ENCODE assay signal across 1 cellular context in genomic region chr7:139043823-139044812, GRCh38.
TF ChIP-seq lines count a peak whose summit lies in the region.

No MANE protein-coding gene starts in this region.

TF ChIP-seq in K562, 482 proteins besides CTCF, POLR2A, EP300 and RAD21 (continued from another document and continues in another):
- no peak for TF ChIP-seq SIRT6 (IDR thresholded peaks at IDR 0.05; ENCODE audit: low read depth, low read length)
- no peak for TF ChIP-seq RBM17 (IDR thresholded peaks at IDR 0.05; ENCODE audit: borderline replicate concordance, low read depth, low read length)
- TF ChIP-seq SFPQ (IDR thresholded peaks at IDR 0.05; ENCODE audit: low read depth, low read length) = no peak
- peak; percentile 94 for TF ChIP-seq ZNF316 (IDR thresholded peaks at IDR 0.05)
- TF ChIP-seq PYGO2 (tag; IDR thresholded peaks at IDR 0.05) = peak; percentile 18; the same call in 1 of the 2 replicates
- peak; percentile 88 for TF ChIP-seq ZNF766 (CRISPR knock-in tag; conservative IDR thresholded peaks at IDR 0.05)
- TF ChIP-seq, protein P1, sequence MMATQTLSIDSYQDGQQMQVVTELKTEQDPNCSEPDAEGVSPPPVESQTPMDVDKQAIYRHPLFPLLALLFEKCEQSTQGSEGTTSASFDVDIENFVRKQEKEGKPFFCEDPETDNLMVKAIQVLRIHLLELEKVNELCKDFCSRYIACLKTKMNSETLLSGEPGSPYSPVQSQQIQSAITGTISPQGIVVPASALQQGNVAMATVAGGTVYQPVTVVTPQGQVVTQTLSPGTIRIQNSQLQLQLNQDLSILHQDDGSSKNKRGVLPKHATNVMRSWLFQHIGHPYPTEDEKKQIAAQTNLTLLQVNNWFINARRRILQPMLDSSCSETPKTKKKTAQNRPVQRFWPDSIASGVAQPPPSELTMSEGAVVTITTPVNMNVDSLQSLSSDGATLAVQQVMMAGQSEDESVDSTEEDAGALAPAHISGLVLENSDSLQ (IDR thresholded peaks at IDR 0.05) = peak; percentile 61; the same call in 1 of the 2 replicates
- TF ChIP-seq KHSRP (IDR thresholded peaks at IDR 0.05) = peak; percentile 57; the same call in 1 of the 2 replicates
- peak; percentile 64 for TF ChIP-seq DNMT1 (IDR thresholded peaks at IDR 0.05)
- TF ChIP-seq BCLAF1 (IDR thresholded peaks at IDR 0.05; ENCODE audit: borderline replicate concordance in 1 of 2, control insufficient read depth in 1 of 2, low read depth in 2 of 2, low read length in 1 of 2) = peak in 1 of 2 experiments; percentile 68; a peak in 1 of 4 replicates
- peak; percentile 86 for TF ChIP-seq MTA2 (IDR thresholded peaks at IDR 0.05; ENCODE audit: low read depth)
- TF ChIP-seq ESRRA (IDR thresholded peaks at IDR 0.05; ENCODE audit: borderline replicate concordance, low read depth) = peak; percentile 87; the same call in 1 of the 2 replicates
- TF ChIP-seq ZNF197 (CRISPR knock-in tag; IDR thresholded peaks at IDR 0.05; ENCODE audit: low read depth) = peak; percentile 83; the same call in 1 of the 2 replicates
- peak; percentile 73; the same call in 1 of the 2 replicates for TF ChIP-seq POLR2H (tag; IDR thresholded peaks at IDR 0.05; ENCODE audit: low read depth)
- peak; percentile 98 for TF ChIP-seq ARID1B (IDR thresholded peaks at IDR 0.05)
- TF ChIP-seq HMG20B (CRISPR knock-in tag; IDR thresholded peaks at IDR 0.05) = no peak
- peak; percentile 40; the same call in 1 of the 2 replicates for TF ChIP-seq ZNF75A (CRISPR knock-in tag; IDR thresholded peaks at IDR 0.05)
- peak; percentile 95 for TF ChIP-seq CBFA2T3 (IDR thresholded peaks at IDR 0.05)
- peak; percentile 83; the same call in 1 of the 2 replicates for TF ChIP-seq MTA1 (IDR thresholded peaks at IDR 0.05; ENCODE audit: borderline replicate concordance)
- TF ChIP-seq CBFA2T2 (conservative IDR thresholded peaks at IDR 0.05) = peak; percentile 90
- TF ChIP-seq BDP1 (IDR thresholded peaks at IDR 0.05; ENCODE audit: insufficient read depth, insufficient read length) = no peak
- no peak for TF ChIP-seq ZNF707 (CRISPR knock-in tag; conservative IDR thresholded peaks at IDR 0.05)
- TF ChIP-seq E2F4 (CRISPR knock-in tag; IDR thresholded peaks at IDR 0.05; ENCODE audit: low read depth) = no peak
- no peak for TF ChIP-seq JUNB (CRISPR knock-in tag; conservative IDR thresholded peaks at IDR 0.05)
- peak; percentile 82 for TF ChIP-seq ZNF644 (tag; IDR thresholded peaks at IDR 0.05; ENCODE audit: low read depth)
- TF ChIP-seq, protein P2, sequence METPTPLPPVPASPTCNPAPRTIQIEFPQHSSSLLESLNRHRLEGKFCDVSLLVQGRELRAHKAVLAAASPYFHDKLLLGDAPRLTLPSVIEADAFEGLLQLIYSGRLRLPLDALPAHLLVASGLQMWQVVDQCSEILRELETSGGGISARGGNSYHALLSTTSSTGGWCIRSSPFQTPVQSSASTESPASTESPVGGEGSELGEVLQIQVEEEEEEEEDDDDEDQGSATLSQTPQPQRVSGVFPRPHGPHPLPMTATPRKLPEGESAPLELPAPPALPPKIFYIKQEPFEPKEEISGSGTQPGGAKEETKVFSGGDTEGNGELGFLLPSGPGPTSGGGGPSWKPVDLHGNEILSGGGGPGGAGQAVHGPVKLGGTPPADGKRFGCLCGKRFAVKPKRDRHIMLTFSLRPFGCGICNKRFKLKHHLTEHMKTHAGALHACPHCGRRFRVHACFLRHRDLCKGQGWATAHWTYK (CRISPR knock-in tag; IDR thresholded peaks at IDR 0.05) = 0 out of 2 replicates have a peak, but pooled peaks have one; percentile 29
- peak in 1 of 2 experiments; percentile 94; a peak in 2 of 4 replicates for TF ChIP-seq ZMIZ1 (IDR thresholded peaks at IDR 0.05; ENCODE audit: low read depth in 2 of 2, low read length in 2 of 2)
- peak; percentile 68 for TF ChIP-seq CHD2 (IDR thresholded peaks at IDR 0.05; ENCODE audit: low read depth, low read length)
- peak; percentile 60; the same call in 1 of the 2 replicates for TF ChIP-seq THRAP3 (IDR thresholded peaks at IDR 0.05; ENCODE audit: borderline replicate concordance)
- TF ChIP-seq MEF2D (tag; conservative IDR thresholded peaks at IDR 0.05; ENCODE audit: low read depth) = peak; percentile 63; the same call in 1 of the 2 replicates
- TF ChIP-seq POLR2G (IDR thresholded peaks at IDR 0.05; ENCODE audit: low read depth, low read length) = no peak
- peak in 1 of 2 experiments; percentile 27; a peak in 1 of 4 replicates for TF ChIP-seq MCM7 (IDR thresholded peaks at IDR 0.05)
- peak; percentile 71 for TF ChIP-seq RBBP5 (IDR thresholded peaks at IDR 0.05; ENCODE audit: borderline replicate concordance, insufficient read depth, low read length, poor library complexity, severe bottlenecking)
- TF ChIP-seq CEBPG (CRISPR knock-in tag; IDR thresholded peaks at IDR 0.05) = no peak
- TF ChIP-seq CEBPG (tag; conservative IDR thresholded peaks at IDR 0.05 in 1 of 2, IDR thresholded peaks at IDR 0.05 in 1 of 2) = peak; percentile 74 to 85
- peak; percentile 73 for TF ChIP-seq MBD2 (IDR thresholded peaks at IDR 0.05; ENCODE audit: borderline replicate concordance, low read depth)
- no peak for TF ChIP-seq CAMTA2 (CRISPR knock-in tag; conservative IDR thresholded peaks at IDR 0.05)
- TF ChIP-seq STAT5B (CRISPR knock-in tag; IDR thresholded peaks at IDR 0.05) = no peak
- peak; percentile 89 for TF ChIP-seq TCF3 (CRISPR knock-in tag; IDR thresholded peaks at IDR 0.05)
- peak; percentile 87 for TF ChIP-seq BRD9 (IDR thresholded peaks at IDR 0.05; ENCODE audit: low read depth, partially characterized antibody)
- peak; percentile 82; the same call in 1 of the 2 replicates for TF ChIP-seq POLR2AphosphoS5 (IDR thresholded peaks at IDR 0.05; ENCODE audit: control insufficient read depth, insufficient read depth, low read depth, low read length)
- TF ChIP-seq SNAPC5 (CRISPR knock-in tag; IDR thresholded peaks at IDR 0.05) = no peak
- no peak for TF ChIP-seq MEIS2 (IDR thresholded peaks at IDR 0.05; ENCODE audit: partially characterized antibody)
